Comparison of ENCODE assay signal across 1 cellular context in genomic region chr10:68900427-68901105, GRCh38.
TF ChIP-seq lines count a peak whose summit lies in the region.

No MANE protein-coding gene starts in this region.

TF ChIP-seq in HEK293, 187 proteins besides CTCF, POLR2A, EP300 and RAD21 (continued from another document and continues in another):
- TF ChIP-seq ZBTB44 (tag by site-specific recombination; IDR thresholded peaks at IDR 0.05), result no peak
- no peak for TF ChIP-seq PRDM1 (tag by site-specific recombination; IDR thresholded peaks at IDR 0.05)
- peak; percentile 12; the same call in 1 of the 2 replicates for TF ChIP-seq ZNF639 (tag by site-specific recombination; IDR thresholded peaks at IDR 0.05)
- TF ChIP-seq GLIS1 (tag by site-specific recombination; IDR thresholded peaks at IDR 0.05), result peak; percentile 65; the same call in 1 of the 2 replicates
- no peak for TF ChIP-seq ZNF354C (tag by site-specific recombination; IDR thresholded peaks at IDR 0.05; ENCODE audit: borderline replicate concordance, low read depth)
- TF ChIP-seq ZNF121 (tag by site-specific recombination; IDR thresholded peaks at IDR 0.05), result no peak; the same call in 1 of the 2 replicates
- TF ChIP-seq ZNF692 (tag by site-specific recombination; IDR thresholded peaks at IDR 0.05), result peak; percentile 67
- TF ChIP-seq WT1 (tag by site-specific recombination; IDR thresholded peaks at IDR 0.05), result peak; percentile 30; the same call in 1 of the 2 replicates
- TF ChIP-seq ZNF561 (tag by site-specific recombination; IDR thresholded peaks at IDR 0.05; ENCODE audit: borderline replicate concordance), result peak; percentile 49
- TF ChIP-seq ZEB2 (tag by site-specific recombination; IDR thresholded peaks at IDR 0.05), result peak; percentile 97
- peak; percentile 80 for TF ChIP-seq ZFP37 (tag by site-specific recombination; IDR thresholded peaks at IDR 0.05)
- 0 out of 2 replicates have a peak, but pooled peaks have one; percentile 22 for TF ChIP-seq ZNF335 (tag by site-specific recombination; conservative IDR thresholded peaks at IDR 0.05)
- TF ChIP-seq SP2 (tag by site-specific recombination; IDR thresholded peaks at IDR 0.05), result peak; percentile 87
- peak; percentile 11; the same call in 1 of the 2 replicates for TF ChIP-seq HIC1 (tag by site-specific recombination; IDR thresholded peaks at IDR 0.05)
- TF ChIP-seq ZNF132 (tag by site-specific recombination; IDR thresholded peaks at IDR 0.05; ENCODE audit: borderline replicate concordance), result no peak
- TF ChIP-seq ZBTB48 (tag by site-specific recombination; IDR thresholded peaks at IDR 0.05), result 0 out of 2 replicates have a peak, but pooled peaks have one; percentile 21
- 0 out of 2 replicates have a peak, but pooled peaks have one; percentile 36 for TF ChIP-seq KLF17 (tag by site-specific recombination; IDR thresholded peaks at IDR 0.05)
- TF ChIP-seq BCL11A (tag by site-specific recombination; IDR thresholded peaks at IDR 0.05; ENCODE audit: low read depth), result no peak
- no peak for TF ChIP-seq ZNF747 (tag by site-specific recombination; IDR thresholded peaks at IDR 0.05)
- peak; percentile 96 for TF ChIP-seq ZSCAN30 (tag by site-specific recombination; IDR thresholded peaks at IDR 0.05)
- peak; percentile 64; the same call in 1 of the 2 replicates for TF ChIP-seq PRDM10 (tag by site-specific recombination; IDR thresholded peaks at IDR 0.05)
- TF ChIP-seq PATZ1 (tag by site-specific recombination; IDR thresholded peaks at IDR 0.05), result no peak; the same call in 1 of the 2 replicates
- TF ChIP-seq ZBTB17 (tag by site-specific recombination; IDR thresholded peaks at IDR 0.05), result peak; percentile 44; the same call in 1 of the 2 replicates
- no peak for TF ChIP-seq ZNF792 (tag by site-specific recombination; IDR thresholded peaks at IDR 0.05)
- TF ChIP-seq YY1 (tag by site-specific recombination; IDR thresholded peaks at IDR 0.05), result peak; percentile 93
- peak; percentile 52 for TF ChIP-seq ZBTB8A (tag by site-specific recombination; IDR thresholded peaks at IDR 0.05)
- peak; percentile 48 for TF ChIP-seq ZBTB20 (tag by site-specific recombination; IDR thresholded peaks at IDR 0.05)
- TF ChIP-seq KLF9 (tag by site-specific recombination; IDR thresholded peaks at IDR 0.05; ENCODE audit: low read depth), result peak; percentile 54
- TF ChIP-seq ZNF391 (tag by site-specific recombination; IDR thresholded peaks at IDR 0.05; ENCODE audit: borderline replicate concordance, low read depth), result peak; percentile 75
- TF ChIP-seq GLI4 (tag by site-specific recombination; IDR thresholded peaks at IDR 0.05), result no peak
- TF ChIP-seq ZNF26 (tag by site-specific recombination; IDR thresholded peaks at IDR 0.05), result no peak
- TF ChIP-seq ZBTB7A (tag by site-specific recombination; IDR thresholded peaks at IDR 0.05; ENCODE audit: low read depth), result peak; percentile 75
- TF ChIP-seq ZNF155 (tag by site-specific recombination; IDR thresholded peaks at IDR 0.05), result no peak
- peak; percentile 75 for TF ChIP-seq ZNF501 (tag by site-specific recombination; IDR thresholded peaks at IDR 0.05)
- TF ChIP-seq SP3 (tag by site-specific recombination; IDR thresholded peaks at IDR 0.05), result peak; percentile 67
- TF ChIP-seq ZNF449 (tag by site-specific recombination; IDR thresholded peaks at IDR 0.05), result peak; percentile 51
- TF ChIP-seq ZNF660 (tag by site-specific recombination; IDR thresholded peaks at IDR 0.05), result peak; percentile 100
- no peak for TF ChIP-seq ZNF37A (tag by site-specific recombination; IDR thresholded peaks at IDR 0.05)
- TF ChIP-seq KLF1 (tag by site-specific recombination; IDR thresholded peaks at IDR 0.05), result 0 out of 2 replicates have a peak, but pooled peaks have one; percentile 12
- peak; percentile 96 for TF ChIP-seq ZXDB (tag by site-specific recombination; IDR thresholded peaks at IDR 0.05)
- peak; percentile 74 for TF ChIP-seq FEZF1 (tag by site-specific recombination; IDR thresholded peaks at IDR 0.05)
